16 cellular contexts compared by ENCODE assay signal in the genomic region with DNA sequence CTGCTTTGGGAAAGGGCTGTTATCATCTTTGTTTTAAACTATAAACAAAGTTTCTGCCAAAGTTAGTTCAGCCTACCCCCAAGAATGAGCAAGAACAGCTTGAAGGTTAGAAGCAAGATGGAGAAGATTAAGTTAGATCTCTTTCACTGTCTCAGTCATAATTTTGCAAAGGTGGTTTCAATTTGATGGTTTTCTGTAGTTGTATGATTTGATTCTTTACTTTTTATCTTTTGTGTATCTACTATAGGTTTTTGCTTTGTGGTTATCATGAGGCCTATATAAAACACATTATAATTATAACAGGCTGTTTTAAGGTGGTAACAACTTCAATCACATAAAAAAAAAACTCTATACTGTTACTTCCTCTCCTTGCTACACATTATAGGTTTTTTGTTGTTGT. TPM values are rescaled to one million over a fixed set of nuclear protein-coding genes. Genes with fewer than 3 reads are reported as not detected.
DNase-seq lines count a peak whose midpoint lies in the region; ATAC-seq, FAIRE-seq and TF ChIP-seq lines count a peak whose summit lies in the region.
"Had no signal": no experiment of that assay in that cellular context is flagged by ENCODE, and none has a peak within 500 bp of the region (broad histone marks: within the 10 kb centered on the region; RNA-seq: fewer than 3 reads in every experiment).

No MANE protein-coding gene starts in this region.

- H4K20me1 ChIP-seq in K562 (replicated peaks; ENCODE audit: control insufficient read depth, insufficient read depth, low read length), result no peaks in the 10 kb centered on the region

- CTCF ChIA-PET in A549 (lab: Yijun Ruan, JAX) (no interaction called here), K562 (lab: Yijun Ruan, JAX; ENCODE audit: low intra/inter-chr PET ratio) (no interaction called here)

- in situ Hi-C loops in K562 (cut with MboI), result no loop called here

- TF ChIP-seq CTCF in A549 (IDR thresholded peaks at IDR 0.05), result no peak
- no peak for TF ChIP-seq CTCF in K562 (IDR thresholded peaks at IDR 0.05 in 2 of 3, conservative IDR thresholded peaks at IDR 0.05 in 1 of 3; ENCODE audit: insufficient read depth in 2 of 3, low read depth in 1 of 3, low read length in 3 of 3)
- TF ChIP-seq CTCF in mesothelial cell of epicardium (IDR thresholded peaks at IDR 0.05; ENCODE audit: unreplicated experiment), result no peak
- no peak for TF ChIP-seq CTCF in esophagus squamous epithelium (IDR thresholded peaks at IDR 0.05)

- H3K27me3 Mint-ChIP-seq in T-helper 2 cell treated with Interferon-gamma antibody and Interleukin-4, amounts not matched to agents 5 μg/mL and 100 μg/mL, for 36 hours (ENCODE audit: low read depth), result peaks cover 2% of the 10 kb centered on the region
- H3K27me3 Mint-ChIP-seq in mesothelial cell of epicardium (ENCODE audit: low read depth), result no peaks in the 10 kb centered on the region

- BruUV-seq in K562 (replicated peaks; lab: Mats Ljungman, UMichigan), result no TSS peak

- POLR2A ChIA-PET in A549 (lab: Yijun Ruan, JAX), result no interaction called here
- POLR2A ChIA-PET in K562 (lab: Yijun Ruan, JAX), result no interaction called here

- ATAC-seq in A549 (no peak), K562 (no peak)
- ATAC-seq: CD8-positive, alpha-beta T cell had no signal

- H3K36me3 Mint-ChIP-seq in T-helper 2 cell treated with Interferon-gamma antibody and Interleukin-4, amounts not matched to agents 5 μg/mL and 100 μg/mL, for 36 hours (ENCODE audit: low read depth), result no peaks in the 10 kb centered on the region
- no peaks in the 10 kb centered on the region for H3K36me3 Mint-ChIP-seq in mesothelial cell of epicardium
- H3K36me3 Mint-ChIP-seq: CD14-positive monocyte; CD8-positive, alpha-beta T cell had no signal

- no peaks in the 10 kb centered on the region for H3K36me3 ChIP-seq in K562 (ENCODE audit: control insufficient read depth, insufficient read depth, low read length)
- H3K36me3 ChIP-seq in esophagus squamous epithelium, result no peaks in the 10 kb centered on the region

- no peak overlapping the region for H2AFZ ChIP-seq in K562 (ENCODE audit: low read depth, low read length)

- no peak overlapping the region for H3K4me3 ChIP-seq in A549
- H3K4me3 ChIP-seq in K562, result no peak overlapping the region
- H3K4me3 ChIP-seq in esophagus squamous epithelium, result no peak overlapping the region

- peak overlapping the region; percentile 34 for H3K4me3 Mint-ChIP-seq in T-helper 2 cell treated with Interferon-gamma antibody and Interleukin-4, amounts not matched to agents 5 μg/mL and 100 μg/mL, for 36 hours
- no peak overlapping the region for H3K4me3 Mint-ChIP-seq in mesothelial cell of epicardium
- H3K4me3 Mint-ChIP-seq: CD14-positive monocyte; CD8-positive, alpha-beta T cell; H9 had no signal

- DNase-seq in A549 (ENCODE audit: low read depth in 1 of 2, low spot score in 1 of 2), result no peak
- no peak for DNase-seq in T-helper 2 cell treated with Interferon-gamma antibody and Interleukin-4, amounts not matched to agents 5 μg/mL and 100 μg/mL, for 36 hours (ENCODE audit: low spot score)
- DNase-seq in K562 (ENCODE audit: extremely low read depth in 1 of 4, low spot score in 3 of 4), result no peak
- no peak for DNase-seq in mesothelial cell of epicardium (ENCODE audit: low spot score in 2 of 2, unreplicated experiment in 2 of 2)
- DNase-seq in esophagus squamous epithelium (lab: John Stamatoyannopoulos, UW), result no peak
- DNase-seq in NCI-H82 treated with DMSO at 0.1 percent for 48 hours (lab: John Stamatoyannopoulos, UW; ENCODE audit: unreplicated experiment), result no peak
- DNase-seq: CD8-positive, alpha-beta T cell; COR-L47; DMS153; DMS79 treated with DMSO at 0.1 percent for 48 hours; GOT3; H9 had no signal

- no peak overlapping the region for H3K9ac ChIP-seq in K562 (ENCODE audit: insufficient read depth in 1 of 2, low read depth in 2 of 2, low read length in 2 of 2)

- no peak overlapping the region for H3K27ac Mint-ChIP-seq in T-helper 2 cell treated with Interferon-gamma antibody and Interleukin-4, amounts not matched to agents 5 μg/mL and 100 μg/mL, for 36 hours
- H3K27ac Mint-ChIP-seq in mesothelial cell of epicardium, result peak overlapping the region; percentile 27
- H3K27ac Mint-ChIP-seq: CD14-positive monocyte; CD8-positive, alpha-beta T cell had no signal

- H3K4me2 ChIP-seq in A549, result no peak overlapping the region
- H3K4me2 ChIP-seq in K562 (ENCODE audit: insufficient read depth, low read length), result no peak overlapping the region

- TF ChIP-seq POLR2A in A549 (IDR thresholded peaks at IDR 0.05; ENCODE audit: low read length), result no peak
- no peak for TF ChIP-seq POLR2A in K562 (conservative IDR thresholded peaks at IDR 0.05)
- TF ChIP-seq POLR2A in esophagus squamous epithelium (IDR thresholded peaks at IDR 0.05), result no peak

- H3K9me3 Mint-ChIP-seq in T-helper 2 cell treated with Interferon-gamma antibody and Interleukin-4, amounts not matched to agents 5 μg/mL and 100 μg/mL, for 36 hours, result no peaks in the 10 kb centered on the region
- H3K9me3 Mint-ChIP-seq in mesothelial cell of epicardium, result peaks cover 24% of the 10 kb centered on the region
- H3K9me3 Mint-ChIP-seq: H9 had no signal

- FAIRE-seq in A549 (lab: Jason Lieb, UNC) (peak; percentile 77), K562 (lab: Jason Lieb, UNC) (no peak)
- FAIRE-seq: D721Med, G401.6, GM12891 had no signal

- peaks cover 9% of the 10 kb centered on the region for H3K4me1 Mint-ChIP-seq in T-helper 2 cell treated with Interferon-gamma antibody and Interleukin-4, amounts not matched to agents 5 μg/mL and 100 μg/mL, for 36 hours (ENCODE audit: low read depth)
- peaks cover 16% of the 10 kb centered on the region for H3K4me1 Mint-ChIP-seq in mesothelial cell of epicardium
- H3K4me1 Mint-ChIP-seq: CD14-positive monocyte had no signal

- H3K9me1 ChIP-seq in K562 (ENCODE audit: control insufficient read depth, insufficient read depth, low read length), result no peaks in the 10 kb centered on the region

- TF ChIP-seq RAD21 in A549 (conservative IDR thresholded peaks at IDR 0.05 in 1 of 2, IDR thresholded peaks at IDR 0.05 in 1 of 2) (no peak), K562 (CRISPR knock-in tag; conservative IDR thresholded peaks at IDR 0.05 in 1 of 2, IDR thresholded peaks at IDR 0.05 in 1 of 2) (no peak)

- H3K9me3 ChIP-seq in A549 (no peaks in the 10 kb centered on the region), K562 (replicated peaks; ENCODE audit: control insufficient read depth, insufficient read depth, low read depth, low read length) (no peaks in the 10 kb centered on the region), esophagus squamous epithelium (no peaks in the 10 kb centered on the region)

- intact Hi-C loops in K562 (cut with micrococcal nuclease), result no loop called here
- intact Hi-C loops in esophagus squamous epithelium (cut with DNase I), result no loop called here

- H3K27ac ChIP-seq in A549 (no peak overlapping the region), K562 (ENCODE audit: extremely low read depth, low read depth, low read length) (no peak overlapping the region), esophagus squamous epithelium (no peak overlapping the region)

- H3K4me1 ChIP-seq in A549, result no peaks in the 10 kb centered on the region
- no peaks in the 10 kb centered on the region for H3K4me1 ChIP-seq in K562 (replicated peaks in 1 of 2; ENCODE audit: control insufficient read depth in 2 of 2, insufficient read depth in 2 of 2, low read length in 2 of 2)
- H3K4me1 ChIP-seq in esophagus squamous epithelium, result no peaks in the 10 kb centered on the region

- H3K27me3 ChIP-seq in K562 (ENCODE audit: control insufficient read depth in 2 of 2, insufficient read depth in 2 of 2, low read length in 2 of 2) (no peaks in the 10 kb centered on the region), esophagus squamous epithelium (no peaks in the 10 kb centered on the region)

- no peaks in the 10 kb centered on the region for H3K79me2 ChIP-seq in K562 (ENCODE audit: control insufficient read depth, insufficient read depth, low read length)

- no peak for TF ChIP-seq EP300 in A549 (IDR thresholded peaks at IDR 0.05)
- TF ChIP-seq EP300 in K562 (IDR thresholded peaks at IDR 0.05; ENCODE audit: low read length), result no peak

TF ChIP-seq in A549, 52 proteins besides CTCF, POLR2A, EP300 and RAD21 (continues in another document):
- TF ChIP-seq SREBF2 (IDR thresholded peaks at IDR 0.05) (no peak), KDM5A (IDR thresholded peaks at IDR 0.05) (no peak), NR3C1 (IDR thresholded peaks at IDR 0.05) (no peak)

TF ChIP-seq in K562, 482 proteins besides CTCF, POLR2A, EP300 and RAD21:
- 0 out of 2 replicates have a peak, but pooled peaks have one; percentile 44 for TF ChIP-seq FOSL1 (tag; conservative IDR thresholded peaks at IDR 0.05)
- no peak for TF ChIP-seq ZNF217 (CRISPR knock-in tag; IDR thresholded peaks at IDR 0.05)

RNA-seq across cellular contexts. Expression of gene ALG13, which starts 35.4 kb away (rescaled TPM):
- polyA plus RNA-seq in A549 (2011; rRNA removed), result 136 and 149 TPM in 2 replicates
- polyA plus RNA-seq in A549 (2012; cell fraction: cytosol; rRNA removed), result 58.9 and 63.1 TPM in 2 replicates
- polyA plus RNA-seq in A549 (2012; cell fraction: nucleus; rRNA removed), result 51.9 and 68.0 TPM in 2 replicates
- 43.0 to 49.7 TPM (median 49.4 TPM) in 3 replicates for polyA plus RNA-seq in A549 (2017; fragmentation: RNase III; extraction: RNeasy Plus Mini Kit Qiagen cat#74134 plus additional on column Dnase treatment)
- polyA minus RNA-seq in A549 (2011; rRNA and poly(A)+ RNA removed), result 78.7 and 91.6 TPM in 2 replicates
- 229 and 461 TPM in 2 replicates for total RNA-seq in K562 (2011; cell fraction: chromatin; rRNA removed; ENCODE audit: low replicate concordance)
- 112 and 161 TPM in 2 replicates for total RNA-seq in K562 (2011; cell fraction: nucleolus; rRNA removed)
- total RNA-seq in K562 (2011; cell fraction: nucleoplasm; rRNA removed), result 207 and 287 TPM in 2 replicates
- total RNA-seq in K562 (2014; rRNA removed), result 53.6 and 57.7 TPM in 2 replicates
- total RNA-seq in K562 (2014; rRNA removed; fragmentation: Illumina TruSeq; extraction: Trizol), result 56.3 and 65.0 TPM in 2 replicates
- 58.0 and 65.0 TPM in 2 replicates for total RNA-seq in K562 (2015; rRNA removed; fragmentation: Illumina TruSeq; extraction: Trizol)
- total RNA-seq in K562 (2021), result 40.3 and 45.7 TPM in 2 replicates
- 110 and 111 TPM in 2 replicates for polyA plus RNA-seq in K562 (2011; rRNA removed)
- polyA plus RNA-seq in K562 (2011; cell fraction: cytosol; rRNA removed), result 56.5 and 84.9 TPM in 2 replicates
- 322 and 360 TPM in 2 replicates for polyA plus RNA-seq in K562 (2011; cell fraction: nucleus; rRNA removed)
- polyA plus RNA-seq in K562 (2012), result 38.3 and 47.0 TPM in 2 replicates
- 83.6 and 117 TPM in 2 replicates for polyA plus RNA-seq in K562 (2014; fragmentation: Illumina TruSeq; extraction: Trizol)
- polyA plus RNA-seq in K562 (2014; fragmentation: Nextera tagmentation; extraction: Ambion mirVana), result 10 to 100 TPM; 68.2 to 88.4 TPM
- 70.2 and 91.7 TPM in 2 replicates for polyA plus RNA-seq in K562 (2014; rRNA removed)
- 115 and 146 TPM in 2 replicates for polyA minus RNA-seq in K562 (2011; rRNA and poly(A)+ RNA removed)
- polyA minus RNA-seq in K562 (2011; cell fraction: cytosol; rRNA and poly(A)+ RNA removed), result 27.0 and 29.2 TPM in 2 replicates
- polyA minus RNA-seq in K562 (2011; cell fraction: nucleus; rRNA and poly(A)+ RNA removed), result 163 and 235 TPM in 2 replicates
- total RNA-seq in mesothelial cell of epicardium, result 84.3 to 157 TPM (median 92.5 TPM) in 3 replicates
- total RNA-seq in esophagus squamous epithelium, result 10 to 100 TPM; 42.5 to 51.7 (median 43.8) TPM
